ENCODE assay signal across 8 cellular contexts in genomic region chr1:28417441-28418277, GRCh38. TPM values are rescaled to one million over a fixed set of nuclear protein-coding genes. Genes with fewer than 3 reads are reported as not detected.
DNase-seq lines count a peak whose midpoint lies in the region; ATAC-seq, FAIRE-seq and TF ChIP-seq lines count a peak whose summit lies in the region.

No MANE protein-coding gene starts in this region.

- H2AFZ ChIP-seq in osteoblast (ENCODE audit: low read length) = no peak overlapping the region

- TF ChIP-seq POLR2A in GM12892 (IDR thresholded peaks at IDR 0.05; ENCODE audit: low read depth, low read length) (no peak), ovary (IDR thresholded peaks at IDR 0.05) (no peak)

- WGBS in ovary, 3 donors = 73 to 81% (median 77%) methylated on average over 4 of the region's 4 CpGs

- no peak for ATAC-seq in HG03520 (IDR thresholded peaks at IDR 0.05; ENCODE audit: unreplicated experiment)

- H3K4me1 ChIP-seq in osteoblast (ENCODE audit: insufficient read depth, low read length) (peaks cover 21% of the 10 kb centered on the region), ovary (ENCODE audit: insufficient read depth) (peaks cover 3% of the 10 kb centered on the region)

- TF ChIP-seq CTCF in osteoblast (IDR thresholded peaks at IDR 0.05; ENCODE audit: extremely low read depth, low read depth, low read length) (no peak), ovary (IDR thresholded peaks at IDR 0.05) (no peak)

- H3K27me3 ChIP-seq in MG63 (no peaks in the 10 kb centered on the region), osteoblast (ENCODE audit: insufficient read depth, low read length) (no peaks in the 10 kb centered on the region), ovary (no peaks in the 10 kb centered on the region)

- no peaks in the 10 kb centered on the region for H4K20me1 ChIP-seq in osteoblast (ENCODE audit: insufficient read depth, low read length)

- H3K4me2 ChIP-seq in osteoblast (ENCODE audit: insufficient read depth, low read length) = peak overlapping the region; percentile 67

- peaks cover 14% of the 10 kb centered on the region for H3K79me2 ChIP-seq in osteoblast (ENCODE audit: insufficient read depth, low read length)

- intact Hi-C loops in ovary (cut with DNase I) = no loop called here

- no peak for TF ChIP-seq EP300 in ovary (IDR thresholded peaks at IDR 0.05)

- peak overlapping the region; percentile 2; the same call in 1 of the 2 replicates for H3K4me3 ChIP-seq in MG63
- H3K4me3 ChIP-seq in osteoblast (ENCODE audit: insufficient read depth, low read length) = no peak overlapping the region
- no peak overlapping the region for H3K4me3 ChIP-seq in ovary

- H3K27ac ChIP-seq in osteoblast (ENCODE audit: low read depth, low read length) = no peak overlapping the region
- no peak overlapping the region for H3K27ac ChIP-seq in ovary

- peak; percentile 17 for FAIRE-seq in GM12892 (lab: Jason Lieb, UNC)

- H3K36me3 ChIP-seq in MG63 (no peaks in the 10 kb centered on the region), osteoblast (ENCODE audit: insufficient read depth, low read length) (no peaks in the 10 kb centered on the region), ovary (no peaks in the 10 kb centered on the region)

- H3K9me3 ChIP-seq in MG63 (no peaks in the 10 kb centered on the region), osteoblast (ENCODE audit: low read depth, low read length) (no peaks in the 10 kb centered on the region), ovary (no peaks in the 10 kb centered on the region)

- DNase-seq in GM12892 (ENCODE audit: insufficient read length) = no peak
- peak; percentile 59 for DNase-seq in MG63
- peak; percentile 57 for DNase-seq in amniotic stem cell (lab: John Stamatoyannopoulos, UW)
- DNase-seq in osteoblast (ENCODE audit: insufficient read length, low spot score, missing footprints) = no peak
- DNase-seq in anterior cingulate cortex (lab: John Stamatoyannopoulos, UW) = no peak
- no peak for DNase-seq in activated effector memory CD4-positive, alpha-beta T cell treated with Interleukin-2 at 50 U/mL for 16 hours
- no peak for DNase-seq in ovary

RNA-seq across cellular contexts. Expression of gene PHACTR4, which starts 48.1 kb away (rescaled TPM):
- 13.0 TPM for polyA plus RNA-seq in GM12892 (2012; ENCODE audit: missing spikeins)
- total RNA-seq in MG63 (2014; rRNA removed; shearing (Covaris generic); ENCODE audit: low replicate concordance) = 0.07 and 6.9 TPM in 2 replicates
- 12.7 and 14.7 TPM in 2 replicates for total RNA-seq in osteoblast
- total RNA-seq in ovary = 10 to 100 TPM; 20.1 to 37.7 (median 31.8) TPM
- 10 to 100 TPM; 20.3 to 50.8 TPM for polyA plus RNA-seq in ovary

Comparison
In these comparisons a context has a peak if more than half of its experiments do, and no peak if none do; other contexts are left out.
1. DNase-seq: peak in MG63 (single experiment) and amniotic stem cell (single experiment); none in GM12892 (single experiment), osteoblast (single experiment), anterior cingulate cortex (0 of 58), activated effector memory CD4-positive, alpha-beta T cell treated with Interleukin-2 at 50 U/mL for 16 hours (single experiment) and ovary (0 of 5).